Comparison of ENCODE assay signal across 8 cellular contexts in the genomic region with DNA sequence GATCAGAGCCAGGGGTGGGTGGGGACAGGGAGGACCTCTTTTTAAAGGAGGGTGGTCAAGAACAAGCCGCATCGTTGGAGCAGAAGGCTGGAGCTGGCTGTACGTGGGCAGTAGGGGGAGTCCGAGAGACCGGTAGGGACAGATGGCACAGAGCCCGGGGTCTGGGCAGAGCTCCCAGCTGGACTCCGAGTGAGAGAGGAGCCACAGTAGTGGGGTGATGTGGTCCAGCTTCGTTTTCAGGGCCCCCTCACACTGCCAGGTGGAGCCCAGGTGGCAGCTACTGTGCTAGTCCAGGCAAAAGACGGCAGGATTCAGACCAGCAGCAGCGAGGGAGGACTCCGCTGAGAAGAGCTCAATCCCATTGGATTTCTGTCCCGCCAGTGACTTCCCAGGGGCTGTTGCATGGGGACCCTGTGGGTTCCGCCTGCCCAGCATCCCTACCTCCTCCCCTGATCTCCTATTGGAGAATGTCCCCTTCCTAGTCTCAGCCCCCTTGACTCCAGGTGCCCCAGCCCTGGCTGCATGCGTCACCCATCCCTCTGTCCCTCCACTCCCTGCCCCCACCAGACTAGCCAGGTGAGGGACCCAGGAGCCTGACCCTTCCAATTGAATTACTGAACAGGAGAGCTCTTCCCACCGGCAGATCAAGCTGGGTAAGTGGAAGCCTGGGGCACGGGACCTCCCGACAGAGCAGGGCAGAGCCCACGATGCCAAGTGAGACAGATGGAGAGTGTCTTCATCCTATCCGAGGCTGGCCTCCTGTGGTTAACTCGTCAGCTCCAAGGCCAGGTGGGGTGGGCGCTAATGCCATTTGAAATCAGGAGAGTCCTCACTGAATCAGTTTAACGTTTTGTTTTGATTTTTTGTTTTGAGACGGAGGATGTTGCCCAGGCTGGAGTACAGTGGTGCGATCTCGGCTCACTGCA. TPM values are rescaled to one million over a fixed set of nuclear protein-coding genes. Genes with fewer than 3 reads are reported as not detected.
DNase-seq lines count a peak whose midpoint lies in the region; ATAC-seq, FAIRE-seq and TF ChIP-seq lines count a peak whose summit lies in the region.

No MANE protein-coding gene starts in this region.

- H3K27ac ChIP-seq in CD4-positive, alpha-beta memory T cell (ENCODE audit: low read depth, low read length): peak overlapping the region; percentile 98
- H3K27ac ChIP-seq in HL-60 (replicated peaks) (peak overlapping the region; percentile 100), small intestine (ENCODE audit: low read depth in 1 of 2, low read length in 1 of 2) (peak overlapping the region in 1 of 2 donors; percentile 9)

- intact Hi-C loops in CD4-positive, alpha-beta memory T cell (cut with micrococcal nuclease): no loop called here

- DNase-seq in CD4-positive, alpha-beta memory T cell: no peak
- no peak for DNase-seq in HL-60 (ENCODE audit: low read depth in 1 of 2, low spot score in 1 of 2)
- DNase-seq in WTC11 (ENCODE audit: low spot score): no peak
- DNase-seq in foreskin fibroblast: peak; percentile 37 to 71
- peak; percentile 47 for DNase-seq in retina
- DNase-seq in small intestine: no peak

- peaks cover 32% of the 10 kb centered on the region for H3K4me1 ChIP-seq in CD4-positive, alpha-beta memory T cell (ENCODE audit: insufficient read depth, low read length)
- no peaks in the 10 kb centered on the region for H3K4me1 ChIP-seq in small intestine (ENCODE audit: control insufficient read depth in 2 of 2, insufficient read depth in 1 of 2, low read depth in 1 of 2, low read length in 1 of 2)

- 50 to 59% (median 52%) methylated on average over 19 to 25 of the region's 25 CpGs for WGBS in small intestine, 3 donors

- H3K36me3 ChIP-seq in CD4-positive, alpha-beta memory T cell (ENCODE audit: insufficient read depth, low read length): peaks cover 17% of the 10 kb centered on the region
- no peaks in the 10 kb centered on the region for H3K36me3 ChIP-seq in small intestine (ENCODE audit: control insufficient read depth in 2 of 2, insufficient read depth in 2 of 2, low read length in 2 of 2)

- ATAC-seq in WTC11 (peak; percentile 10; the same call in 1 of the 2 replicates), HG03159 (IDR thresholded peaks at IDR 0.05; ENCODE audit: unreplicated experiment) (no peak), HG03469 (IDR thresholded peaks at IDR 0.05; ENCODE audit: unreplicated experiment) (no peak)

- no peak for FAIRE-seq in small intestine (lab: Jason Lieb, UNC)

- H3K9me3 Mint-ChIP-seq in CD4-positive, alpha-beta memory T cell: no peaks in the 10 kb centered on the region
- no peaks in the 10 kb centered on the region for H3K9me3 Mint-ChIP-seq in WTC11

- H3K4me1 Mint-ChIP-seq in CD4-positive, alpha-beta memory T cell: peaks cover 8 to 70% (median 38%) of the 10 kb centered on the region in 4 donors
- peaks cover 23% of the 10 kb centered on the region for H3K4me1 Mint-ChIP-seq in WTC11

- peak overlapping the region; percentile 17 to 72 for H3K4me3 ChIP-seq in CD4-positive, alpha-beta memory T cell (ENCODE audit: low read length in 2 of 2)
- H3K4me3 ChIP-seq in HL-60 (replicated peaks; ENCODE audit: insufficient read depth, low read length) (peak overlapping the region; percentile 59), foreskin fibroblast (ENCODE audit: low read depth in 1 of 2, low read length in 2 of 2) (no peak overlapping the region), small intestine (ENCODE audit: low read depth in 1 of 2, low read length in 2 of 2) (no peak overlapping the region)

- POLR2A ChIA-PET in CD4-positive, alpha-beta memory T cell (lab: Charles Lee; ENCODE audit: partially characterized antibody): interaction anchor here (1.1 to 20.6 kb wide), 4 partner anchors 14 to 47 kb away, joined by 6 to 447 read pairs (median 199); a partner anchor contains a TSS
- POLR2A ChIA-PET in WTC11 (lab: Charles Lee): interaction anchor here (1.3 kb wide), 1 partner anchor 11 kb away, joined by 3 read pairs; no protein-coding TSS in a partner anchor

- H3K9me3 ChIP-seq in CD4-positive, alpha-beta memory T cell (ENCODE audit: control insufficient read depth in 1 of 2, low read length in 2 of 2): no peaks in the 10 kb centered on the region
- H3K9me3 ChIP-seq in small intestine (ENCODE audit: control insufficient read depth, low read depth): no peaks in the 10 kb centered on the region

- CTCF ChIA-PET in CD4-positive, alpha-beta memory T cell (lab: Charles Lee; ENCODE audit: partially characterized antibody): interaction anchor here (0.7 to 14.9 kb wide), 9 partner anchors 11 to 109 kb away, joined by 3 to 290 read pairs (median 3); a partner anchor contains a TSS
- CTCF ChIA-PET in WTC11 (lab: Charles Lee): interaction anchor here (0.6 to 6.9 kb wide), 21 partner anchors 11 to 414 kb away, joined by 3 to 116 read pairs (median 5); a partner anchor contains a TSS

- TF ChIP-seq CTCF in HL-60 (IDR thresholded peaks at IDR 0.05; ENCODE audit: insufficient read depth, low read length) (no peak), WTC11 (IDR thresholded peaks at IDR 0.05) (no peak), foreskin fibroblast (IDR thresholded peaks at IDR 0.05; ENCODE audit: low read depth, low read length) (peak; percentile 23)

- peak overlapping the region; percentile 62 to 99 (median 95) for H3K27ac Mint-ChIP-seq in CD4-positive, alpha-beta memory T cell
- no peak overlapping the region for H3K27ac Mint-ChIP-seq in WTC11

- H3K4me3 Mint-ChIP-seq in CD4-positive, alpha-beta memory T cell: peak overlapping the region; percentile 86 to 96 (median 95)
- no peak overlapping the region for H3K4me3 Mint-ChIP-seq in WTC11

- H3K36me3 Mint-ChIP-seq in CD4-positive, alpha-beta memory T cell: peaks cover 9 to 33% of the 10 kb centered on the region in 2 donors
- H3K36me3 Mint-ChIP-seq in WTC11: 0 out of 2 replicates have a peak, but pooled peaks cover 7% of the 10 kb centered on the region

- no peaks in the 10 kb centered on the region for H3K27me3 ChIP-seq in CD4-positive, alpha-beta memory T cell (ENCODE audit: insufficient read depth, low read length)
- H3K27me3 ChIP-seq in HL-60 (ENCODE audit: insufficient read depth, poor library complexity, severe bottlenecking) (no peaks in the 10 kb centered on the region), small intestine (ENCODE audit: control insufficient read depth in 2 of 2, insufficient read depth in 2 of 2, low read length in 2 of 2) (no peaks in the 10 kb centered on the region)

- no peaks in the 10 kb centered on the region for H3K27me3 Mint-ChIP-seq in CD4-positive, alpha-beta memory T cell
- no peaks in the 10 kb centered on the region for H3K27me3 Mint-ChIP-seq in WTC11 (ENCODE audit: low read depth)

TF ChIP-seq in WTC11, 78 proteins besides CTCF, POLR2A, EP300 and RAD21 (continues in another document):
- TF ChIP-seq, protein P1, sequence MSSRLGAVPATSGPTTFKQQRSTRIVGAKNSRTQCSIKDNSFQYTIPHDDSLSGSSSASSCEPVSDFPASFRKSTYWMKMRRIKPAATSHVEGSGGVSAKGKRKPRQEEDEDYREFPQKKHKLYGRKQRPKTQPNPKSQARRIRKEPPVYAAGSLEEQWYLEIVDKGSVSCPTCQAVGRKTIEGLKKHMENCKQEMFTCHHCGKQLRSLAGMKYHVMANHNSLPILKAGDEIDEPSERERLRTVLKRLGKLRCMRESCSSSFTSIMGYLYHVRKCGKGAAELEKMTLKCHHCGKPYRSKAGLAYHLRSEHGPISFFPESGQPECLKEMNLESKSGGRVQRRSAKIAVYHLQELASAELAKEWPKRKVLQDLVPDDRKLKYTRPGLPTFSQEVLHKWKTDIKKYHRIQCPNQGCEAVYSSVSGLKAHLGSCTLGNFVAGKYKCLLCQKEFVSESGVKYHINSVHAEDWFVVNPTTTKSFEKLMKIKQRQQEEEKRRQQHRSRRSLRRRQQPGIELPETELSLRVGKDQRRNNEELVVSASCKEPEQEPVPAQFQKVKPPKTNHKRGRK (CRISPR knock-in tag; IDR thresholded peaks at IDR 0.05; ENCODE audit: borderline replicate concordance): no peak
- TF ChIP-seq FOXJ3 (CRISPR knock-in tag; IDR thresholded peaks at IDR 0.05; ENCODE audit: borderline replicate concordance) (no peak), JUN (CRISPR knock-in tag; IDR thresholded peaks at IDR 0.05) (no peak), CREB1 (CRISPR knock-in tag; IDR thresholded peaks at IDR 0.05) (no peak), ZNF138 (CRISPR knock-in tag; conservative IDR thresholded peaks at IDR 0.05) (no peak)
- TF ChIP-seq, protein P2, sequence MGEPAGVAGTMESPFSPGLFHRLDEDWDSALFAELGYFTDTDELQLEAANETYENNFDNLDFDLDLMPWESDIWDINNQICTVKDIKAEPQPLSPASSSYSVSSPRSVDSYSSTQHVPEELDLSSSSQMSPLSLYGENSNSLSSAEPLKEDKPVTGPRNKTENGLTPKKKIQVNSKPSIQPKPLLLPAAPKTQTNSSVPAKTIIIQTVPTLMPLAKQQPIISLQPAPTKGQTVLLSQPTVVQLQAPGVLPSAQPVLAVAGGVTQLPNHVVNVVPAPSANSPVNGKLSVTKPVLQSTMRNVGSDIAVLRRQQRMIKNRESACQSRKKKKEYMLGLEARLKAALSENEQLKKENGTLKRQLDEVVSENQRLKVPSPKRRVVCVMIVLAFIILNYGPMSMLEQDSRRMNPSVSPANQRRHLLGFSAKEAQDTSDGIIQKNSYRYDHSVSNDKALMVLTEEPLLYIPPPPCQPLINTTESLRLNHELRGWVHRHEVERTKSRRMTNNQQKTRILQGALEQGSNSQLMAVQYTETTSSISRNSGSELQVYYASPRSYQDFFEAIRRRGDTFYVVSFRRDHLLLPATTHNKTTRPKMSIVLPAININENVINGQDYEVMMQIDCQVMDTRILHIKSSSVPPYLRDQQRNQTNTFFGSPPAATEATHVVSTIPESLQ (CRISPR knock-in tag; IDR thresholded peaks at IDR 0.05): no peak

RNA-seq across cellular contexts. Expression of a gene that starts 2.9 kb away (rescaled TPM):
- 100 to 1,000 TPM; 327 to 330 TPM for total RNA-seq in CD4-positive, alpha-beta memory T cell
- polyA plus RNA-seq in CD4-positive, alpha-beta memory T cell: 100 to 1,000 TPM in 1 of 2 donors, 10 to 100 TPM in 1; 65.4 to 117 TPM
- total RNA-seq in WTC11 (2021): 52.1 to 66.9 TPM (median 65.3 TPM) in 3 replicates
- 10 to 100 TPM; 40.9 to 63.0 (median 57.1) TPM for polyA plus RNA-seq in small intestine

RNA-seq across cellular contexts. Expression of a gene that starts 11.6 kb away (rescaled TPM):
- 10 to 100 TPM; 88.9 to 94.9 TPM for total RNA-seq in CD4-positive, alpha-beta memory T cell
- 10 to 100 TPM; 57.6 to 96.3 TPM for polyA plus RNA-seq in CD4-positive, alpha-beta memory T cell
- 97.1 to 107 TPM (median 101 TPM) in 3 replicates for total RNA-seq in WTC11 (2021)
- polyA plus RNA-seq in small intestine: 100 to 1,000 TPM; 105 to 152 (median 109) TPM

RNA-seq across cellular contexts. Expression of a gene that starts 18.7 kb away (rescaled TPM):
- not detected for total RNA-seq in CD4-positive, alpha-beta memory T cell
- under 1 TPM in 1 of 2 donors, not detected in 1; 0.15 TPM for polyA plus RNA-seq in CD4-positive, alpha-beta memory T cell
- total RNA-seq in WTC11 (2021): 0.11 TPM in 1 of 3 replicates, not detected in the others
- 1 to 10 TPM in 1 of 3 donors, not detected in 2; 3.5 TPM for polyA plus RNA-seq in small intestine

RNA-seq across cellular contexts. Expression of a gene that starts 21.2 kb away (rescaled TPM):
- total RNA-seq in CD4-positive, alpha-beta memory T cell: 10 to 100 TPM; 17.2 to 21.3 TPM
- polyA plus RNA-seq in CD4-positive, alpha-beta memory T cell: under 1 TPM in 1 of 2 donors, not detected in 1; 0.65 TPM
- total RNA-seq in WTC11 (2021): 14.0 to 18.6 TPM (median 16.2 TPM) in 3 replicates
- polyA plus RNA-seq in small intestine: 10 to 100 TPM in 2 of 3 donors, 1 to 10 TPM in 1; 5.1 to 32.4 (median 11.3) TPM

RNA-seq across cellular contexts. Expression of a gene that starts 37.2 kb away (rescaled TPM):
- total RNA-seq in CD4-positive, alpha-beta memory T cell: 1 to 10 TPM; 1.0 to 1.8 TPM
- under 1 TPM; 0.26 to 0.57 TPM for polyA plus RNA-seq in CD4-positive, alpha-beta memory T cell
- 40.2 to 55.2 TPM (median 49.4 TPM) in 3 replicates for total RNA-seq in WTC11 (2021)
- 10 to 100 TPM in 1 of 3 donors, under 1 TPM in 1, not detected in 1; 0.54 to 16.3 TPM for polyA plus RNA-seq in small intestine

Comparison
In these comparisons a context has a peak if more than half of its experiments do, and no peak if none do; other contexts are left out.
1. DNase-seq: peak in foreskin fibroblast (2 of 2) and retina (single experiment); none in CD4-positive, alpha-beta memory T cell (0 of 5), HL-60 (0 of 2), WTC11 (single experiment) and small intestine (single experiment).
2. H3K4me3 ChIP-seq: peak in CD4-positive, alpha-beta memory T cell (2 of 2) and HL-60 (single experiment); none in foreskin fibroblast (0 of 2) and small intestine (0 of 2).